8 cellular contexts compared by ENCODE assay signal in genomic region chr2:35428548-35428947, GRCh38.
DNase-seq lines count a peak whose midpoint lies in the region; ATAC-seq, FAIRE-seq and TF ChIP-seq lines count a peak whose summit lies in the region.

No MANE protein-coding gene starts in this region.

- no peak overlapping the region for H3K27ac Mint-ChIP-seq in activated CD8-positive, alpha-beta T cell treated with anti-CD3 and anti-CD28 coated beads, Interleukin-2, amount 10 ng/mL, durations not matched to agents 7 days and 5 days

- 61 to 71% methylated on average over 1 of the region's 1 CpG for WGBS in lower leg skin, 2 donors

- no peak overlapping the region for H3K4me3 ChIP-seq in kidney (ENCODE audit: low read length in 2 of 2)
- H3K4me3 ChIP-seq in lower leg skin (ENCODE audit: low read depth, poor library complexity, severe bottlenecking), result no peak overlapping the region

- H3K27me3 Mint-ChIP-seq in activated CD8-positive, alpha-beta T cell treated with anti-CD3 and anti-CD28 coated beads, Interleukin-2, amount 10 ng/mL, durations not matched to agents 7 days and 5 days (ENCODE audit: low read depth), result no peaks in the 10 kb centered on the region

- TF ChIP-seq POLR2A in lower leg skin (IDR thresholded peaks at IDR 0.05), result no peak

- in situ Hi-C loops in KBM-7 (cut with MboI; ENCODE audit: low pct_unique_long_range_greater_than_20kb, low sequenced_read_pairs), result no loop called here

- TF ChIP-seq CTCF in kidney (IDR thresholded peaks at IDR 0.05; ENCODE audit: borderline replicate concordance, extremely low read depth, insufficient read depth) (peak; percentile 31), lower leg skin (IDR thresholded peaks at IDR 0.05) (no peak)

- no peaks in the 10 kb centered on the region for H3K9me3 Mint-ChIP-seq in activated CD8-positive, alpha-beta T cell treated with anti-CD3 and anti-CD28 coated beads, Interleukin-2, amount 10 ng/mL, durations not matched to agents 7 days and 5 days (ENCODE audit: insufficient read depth)

- no peak overlapping the region for H3K9ac ChIP-seq in kidney (ENCODE audit: low read length in 2 of 2)

- intact Hi-C loops in kidney (cut with DNase I), result no loop called here
- intact Hi-C loops in lower leg skin (cut with DNase I; ENCODE audit: low total_unique reads), result no loop called here

- no peaks in the 10 kb centered on the region for H3K4me1 ChIP-seq in kidney (ENCODE audit: control insufficient read depth in 1 of 2, insufficient read depth in 1 of 2, low read depth in 1 of 2, low read length in 2 of 2)

- POLR2A ChIA-PET in activated CD8-positive, alpha-beta T cell treated with anti-CD3 and anti-CD28 coated beads, Interleukin-2, amount 10 ng/mL, durations not matched to agents 7 days and 5 days (lab: Charles Lee), result no interaction called here

- FAIRE-seq in kidney (lab: Jason Lieb, UNC), result no peak

- DNase-seq in Ammon's horn (ENCODE audit: low spot score) (peak; percentile 53), KBM-7 (peak; percentile 36), kidney (no peak), NCI-H128 (lab: John Stamatoyannopoulos, UW; ENCODE audit: unreplicated experiment) (no peak), retina (no peak), lower leg skin (ENCODE audit: low spot score in 2 of 2) (no peak)
- DNase-seq in activated CD8-positive, alpha-beta T cell treated with anti-CD3 and anti-CD28 coated beads, Interleukin-2, amount 10 ng/mL, durations not matched to agents 7 days and 5 days, result peak; percentile 25

- no peaks in the 10 kb centered on the region for H3K4me1 Mint-ChIP-seq in activated CD8-positive, alpha-beta T cell treated with anti-CD3 and anti-CD28 coated beads, Interleukin-2, amount 10 ng/mL, durations not matched to agents 7 days and 5 days (ENCODE audit: low read depth)

- no peaks in the 10 kb centered on the region for H3K36me3 Mint-ChIP-seq in activated CD8-positive, alpha-beta T cell treated with anti-CD3 and anti-CD28 coated beads, Interleukin-2, amount 10 ng/mL, durations not matched to agents 7 days and 5 days (ENCODE audit: low read depth)

- peak; percentile 50 for ATAC-seq in GM18498 (IDR thresholded peaks at IDR 0.05; ENCODE audit: unreplicated experiment)
- no peak for ATAC-seq in activated CD8-positive, alpha-beta T cell treated with anti-CD3 and anti-CD28 coated beads, Interleukin-2, amount 10 ng/mL, durations not matched to agents 7 days and 5 days

- no peaks in the 10 kb centered on the region for H3K36me3 ChIP-seq in kidney (ENCODE audit: control insufficient read depth in 1 of 2, insufficient read depth in 2 of 2, low read length in 2 of 2)

- H3K4me3 Mint-ChIP-seq in activated CD8-positive, alpha-beta T cell treated with anti-CD3 and anti-CD28 coated beads, Interleukin-2, amount 10 ng/mL, durations not matched to agents 7 days and 5 days, result no peak overlapping the region

- no peak overlapping the region for H3K27ac ChIP-seq in kidney (ENCODE audit: low read depth in 2 of 2, low read length in 2 of 2)

- no peaks in the 10 kb centered on the region for H3K9me3 ChIP-seq in kidney (ENCODE audit: control insufficient read depth in 1 of 2, low read length in 2 of 2)

- CTCF ChIA-PET in activated CD8-positive, alpha-beta T cell treated with anti-CD3 and anti-CD28 coated beads, Interleukin-2, amount 10 ng/mL, durations not matched to agents 7 days and 5 days (lab: Charles Lee), result no interaction called here

Comparison
In these comparisons a context has a peak if more than half of its experiments do, and no peak if none do; other contexts are left out.
1. DNase-seq: peak in Ammon's horn (single experiment), KBM-7 (single experiment) and activated CD8-positive, alpha-beta T cell treated with anti-CD3 and anti-CD28 coated beads, Interleukin-2, amount 10 ng/mL, durations not matched to agents 7 days and 5 days (single experiment); none in kidney (single experiment), NCI-H128 (single experiment), retina (single experiment) and lower leg skin (0 of 2).